1 cellular context compared by ENCODE assay signal in the genomic region with DNA sequence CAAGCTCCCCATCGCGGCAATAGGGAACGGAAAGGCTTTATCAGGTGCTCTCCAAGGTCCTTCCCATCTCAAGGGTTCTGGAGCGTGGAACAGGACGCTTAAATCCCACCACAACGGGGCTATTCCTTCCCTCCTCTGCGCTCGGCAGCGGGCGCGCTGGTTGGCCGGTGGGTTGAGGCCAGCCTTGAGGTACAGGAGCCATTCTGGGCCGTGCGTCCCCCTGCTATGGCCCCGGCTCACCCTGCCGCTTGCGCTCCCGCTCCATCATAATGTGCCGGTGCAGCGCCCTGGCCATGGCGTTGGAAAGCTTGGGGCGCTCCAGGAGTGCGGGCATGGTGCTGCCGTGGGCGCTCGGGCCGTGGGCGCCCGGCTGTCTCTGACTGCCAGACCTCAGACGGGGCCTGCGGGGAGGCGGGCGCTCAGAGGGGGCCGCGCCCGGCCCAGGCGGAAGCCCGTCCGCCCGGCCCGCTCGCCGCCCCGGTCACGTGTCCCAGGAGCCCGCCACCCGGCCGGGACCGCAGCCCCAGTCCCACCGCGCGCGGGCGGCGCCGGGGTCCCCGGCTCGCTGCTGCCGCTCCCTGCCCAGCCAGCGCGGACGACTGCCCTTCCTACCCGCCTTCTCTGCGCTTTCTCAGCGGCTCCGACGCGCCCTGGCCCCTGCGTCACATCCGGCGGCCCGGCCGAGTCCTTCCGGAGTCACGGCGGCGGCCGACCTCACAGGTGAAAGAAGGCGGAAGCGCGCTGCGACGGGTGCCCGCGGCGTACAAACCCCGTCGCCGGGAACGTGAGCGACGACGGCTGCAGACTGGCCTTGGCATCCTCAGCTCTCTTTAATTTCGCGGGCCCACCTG.
TF ChIP-seq lines count a peak whose summit lies in the region.

A gene with protein sequence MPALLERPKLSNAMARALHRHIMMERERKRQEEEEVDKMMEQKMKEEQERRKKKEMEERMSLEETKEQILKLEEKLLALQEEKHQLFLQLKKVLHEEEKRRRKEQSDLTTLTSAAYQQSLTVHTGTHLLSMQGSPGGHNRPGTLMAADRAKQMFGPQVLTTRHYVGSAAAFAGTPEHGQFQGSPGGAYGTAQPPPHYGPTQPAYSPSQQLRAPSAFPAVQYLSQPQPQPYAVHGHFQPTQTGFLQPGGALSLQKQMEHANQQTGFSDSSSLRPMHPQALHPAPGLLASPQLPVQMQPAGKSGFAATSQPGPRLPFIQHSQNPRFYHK (minus strand): TSS at position 642 of the 851 bp plus-strand sequence. CDS start 308 bp downstream, at position 334.

TF ChIP-seq in GM23338, 12 proteins besides CTCF, POLR2A, EP300 and RAD21:
- TF ChIP-seq, protein P1, sequence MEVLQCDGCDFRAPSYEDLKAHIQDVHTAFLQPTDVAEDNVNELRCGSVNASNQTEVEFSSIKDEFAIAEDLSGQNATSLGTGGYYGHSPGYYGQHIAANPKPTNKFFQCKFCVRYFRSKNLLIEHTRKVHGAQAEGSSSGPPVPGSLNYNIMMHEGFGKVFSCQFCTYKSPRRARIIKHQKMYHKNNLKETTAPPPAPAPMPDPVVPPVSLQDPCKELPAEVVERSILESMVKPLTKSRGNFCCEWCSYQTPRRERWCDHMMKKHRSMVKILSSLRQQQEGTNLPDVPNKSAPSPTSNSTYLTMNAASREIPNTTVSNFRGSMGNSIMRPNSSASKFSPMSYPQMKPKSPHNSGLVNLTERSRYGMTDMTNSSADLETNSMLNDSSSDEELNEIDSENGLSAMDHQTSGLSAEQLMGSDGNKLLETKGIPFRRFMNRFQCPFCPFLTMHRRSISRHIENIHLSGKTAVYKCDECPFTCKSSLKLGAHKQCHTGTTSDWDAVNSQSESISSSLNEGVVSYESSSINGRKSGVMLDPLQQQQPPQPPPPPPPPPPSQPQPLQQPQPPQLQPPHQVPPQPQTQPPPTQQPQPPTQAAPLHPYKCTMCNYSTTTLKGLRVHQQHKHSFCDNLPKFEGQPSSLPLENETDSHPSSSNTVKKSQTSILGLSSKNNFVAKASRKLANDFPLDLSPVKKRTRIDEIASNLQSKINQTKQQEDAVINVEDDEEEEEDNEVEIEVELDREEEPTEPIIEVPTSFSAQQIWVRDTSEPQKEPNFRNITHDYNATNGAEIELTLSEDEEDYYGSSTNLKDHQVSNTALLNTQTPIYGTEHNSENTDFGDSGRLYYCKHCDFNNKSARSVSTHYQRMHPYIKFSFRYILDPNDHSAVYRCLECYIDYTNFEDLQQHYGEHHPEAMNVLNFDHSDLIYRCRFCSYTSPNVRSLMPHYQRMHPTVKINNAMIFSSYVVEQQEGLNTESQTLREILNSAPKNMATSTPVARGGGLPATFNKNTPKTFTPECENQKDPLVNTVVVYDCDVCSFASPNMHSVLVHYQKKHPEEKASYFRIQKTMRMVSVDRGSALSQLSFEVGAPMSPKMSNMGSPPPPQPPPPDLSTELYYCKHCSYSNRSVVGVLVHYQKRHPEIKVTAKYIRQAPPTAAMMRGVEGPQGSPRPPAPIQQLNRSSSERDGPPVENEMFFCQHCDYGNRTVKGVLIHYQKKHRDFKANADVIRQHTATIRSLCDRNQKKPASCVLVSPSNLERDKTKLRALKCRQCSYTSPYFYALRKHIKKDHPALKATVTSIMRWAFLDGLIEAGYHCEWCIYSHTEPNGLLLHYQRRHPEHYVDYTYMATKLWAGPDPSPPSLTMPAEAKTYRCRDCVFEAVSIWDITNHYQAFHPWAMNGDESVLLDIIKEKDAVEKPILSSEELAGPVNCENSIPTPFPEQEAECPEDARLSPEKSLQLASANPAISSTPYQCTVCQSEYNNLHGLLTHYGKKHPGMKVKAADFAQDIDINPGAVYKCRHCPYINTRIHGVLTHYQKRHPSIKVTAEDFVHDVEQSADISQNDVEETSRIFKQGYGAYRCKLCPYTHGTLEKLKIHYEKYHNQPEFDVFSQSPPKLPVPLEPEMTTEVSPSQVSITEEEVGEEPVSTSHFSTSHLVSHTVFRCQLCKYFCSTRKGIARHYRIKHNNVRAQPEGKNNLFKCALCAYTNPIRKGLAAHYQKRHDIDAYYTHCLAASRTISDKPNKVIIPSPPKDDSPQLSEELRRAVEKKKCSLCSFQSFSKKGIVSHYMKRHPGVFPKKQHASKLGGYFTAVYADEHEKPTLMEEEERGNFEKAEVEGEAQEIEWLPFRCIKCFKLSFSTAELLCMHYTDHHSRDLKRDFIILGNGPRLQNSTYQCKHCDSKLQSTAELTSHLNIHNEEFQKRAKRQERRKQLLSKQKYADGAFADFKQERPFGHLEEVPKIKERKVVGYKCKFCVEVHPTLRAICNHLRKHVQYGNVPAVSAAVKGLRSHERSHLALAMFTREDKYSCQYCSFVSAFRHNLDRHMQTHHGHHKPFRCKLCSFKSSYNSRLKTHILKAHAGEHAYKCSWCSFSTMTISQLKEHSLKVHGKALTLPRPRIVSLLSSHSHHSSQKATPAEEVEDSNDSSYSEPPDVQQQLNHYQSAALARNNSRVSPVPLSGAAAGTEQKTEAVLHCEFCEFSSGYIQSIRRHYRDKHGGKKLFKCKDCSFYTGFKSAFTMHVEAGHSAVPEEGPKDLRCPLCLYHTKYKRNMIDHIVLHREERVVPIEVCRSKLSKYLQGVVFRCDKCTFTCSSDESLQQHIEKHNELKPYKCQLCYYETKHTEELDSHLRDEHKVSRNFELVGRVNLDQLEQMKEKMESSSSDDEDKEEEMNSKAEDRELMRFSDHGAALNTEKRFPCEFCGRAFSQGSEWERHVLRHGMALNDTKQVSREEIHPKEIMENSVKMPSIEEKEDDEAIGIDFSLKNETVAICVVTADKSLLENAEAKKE (CRISPR knock-in tag; IDR thresholded peaks at IDR 0.05), result no peak
- TF ChIP-seq CREB1 (CRISPR knock-in tag; IDR thresholded peaks at IDR 0.05; ENCODE audit: low read depth) (peak; percentile 94), ZNF331 (CRISPR knock-in tag; IDR thresholded peaks at IDR 0.05; ENCODE audit: low read depth) (no peak), ZNF114 (CRISPR knock-in tag; IDR thresholded peaks at IDR 0.05) (no peak), NANOG (IDR thresholded peaks at IDR 0.05; ENCODE audit: borderline replicate concordance) (no peak), POLR2AphosphoS5 (IDR thresholded peaks at IDR 0.05; ENCODE audit: low read depth) (peak; percentile 83)
- TF ChIP-seq, protein P2, sequence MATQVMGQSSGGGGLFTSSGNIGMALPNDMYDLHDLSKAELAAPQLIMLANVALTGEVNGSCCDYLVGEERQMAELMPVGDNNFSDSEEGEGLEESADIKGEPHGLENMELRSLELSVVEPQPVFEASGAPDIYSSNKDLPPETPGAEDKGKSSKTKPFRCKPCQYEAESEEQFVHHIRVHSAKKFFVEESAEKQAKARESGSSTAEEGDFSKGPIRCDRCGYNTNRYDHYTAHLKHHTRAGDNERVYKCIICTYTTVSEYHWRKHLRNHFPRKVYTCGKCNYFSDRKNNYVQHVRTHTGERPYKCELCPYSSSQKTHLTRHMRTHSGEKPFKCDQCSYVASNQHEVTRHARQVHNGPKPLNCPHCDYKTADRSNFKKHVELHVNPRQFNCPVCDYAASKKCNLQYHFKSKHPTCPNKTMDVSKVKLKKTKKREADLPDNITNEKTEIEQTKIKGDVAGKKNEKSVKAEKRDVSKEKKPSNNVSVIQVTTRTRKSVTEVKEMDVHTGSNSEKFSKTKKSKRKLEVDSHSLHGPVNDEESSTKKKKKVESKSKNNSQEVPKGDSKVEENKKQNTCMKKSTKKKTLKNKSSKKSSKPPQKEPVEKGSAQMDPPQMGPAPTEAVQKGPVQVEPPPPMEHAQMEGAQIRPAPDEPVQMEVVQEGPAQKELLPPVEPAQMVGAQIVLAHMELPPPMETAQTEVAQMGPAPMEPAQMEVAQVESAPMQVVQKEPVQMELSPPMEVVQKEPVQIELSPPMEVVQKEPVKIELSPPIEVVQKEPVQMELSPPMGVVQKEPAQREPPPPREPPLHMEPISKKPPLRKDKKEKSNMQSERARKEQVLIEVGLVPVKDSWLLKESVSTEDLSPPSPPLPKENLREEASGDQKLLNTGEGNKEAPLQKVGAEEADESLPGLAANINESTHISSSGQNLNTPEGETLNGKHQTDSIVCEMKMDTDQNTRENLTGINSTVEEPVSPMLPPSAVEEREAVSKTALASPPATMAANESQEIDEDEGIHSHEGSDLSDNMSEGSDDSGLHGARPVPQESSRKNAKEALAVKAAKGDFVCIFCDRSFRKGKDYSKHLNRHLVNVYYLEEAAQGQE (IDR thresholded peaks at IDR 0.05; ENCODE audit: unreplicated experiment), result peak; percentile 71
- TF ChIP-seq, protein P3, sequence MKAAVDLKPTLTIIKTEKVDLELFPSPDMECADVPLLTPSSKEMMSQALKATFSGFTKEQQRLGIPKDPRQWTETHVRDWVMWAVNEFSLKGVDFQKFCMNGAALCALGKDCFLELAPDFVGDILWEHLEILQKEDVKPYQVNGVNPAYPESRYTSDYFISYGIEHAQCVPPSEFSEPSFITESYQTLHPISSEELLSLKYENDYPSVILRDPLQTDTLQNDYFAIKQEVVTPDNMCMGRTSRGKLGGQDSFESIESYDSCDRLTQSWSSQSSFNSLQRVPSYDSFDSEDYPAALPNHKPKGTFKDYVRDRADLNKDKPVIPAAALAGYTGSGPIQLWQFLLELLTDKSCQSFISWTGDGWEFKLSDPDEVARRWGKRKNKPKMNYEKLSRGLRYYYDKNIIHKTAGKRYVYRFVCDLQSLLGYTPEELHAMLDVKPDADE (IDR thresholded peaks at IDR 0.05), result peak; percentile 93
